8 cellular contexts compared by ENCODE assay signal in genomic region chr19:42897729-42898128, GRCh38. TPM values are rescaled to one million over a fixed set of nuclear protein-coding genes. Genes with fewer than 3 reads are reported as not detected.
"Had no signal": no experiment of that assay in that cellular context is flagged by ENCODE, and none has a peak within 500 bp of the region (broad histone marks: within the 10 kb centered on the region; RNA-seq: fewer than 3 reads in every experiment).

No MANE protein-coding gene starts in this region.

RNA-seq across cellular contexts. Expression of gene PSG1, which starts 18.2 kb away (rescaled TPM):
- total RNA-seq: activated CD8-positive, alpha-beta T cell treated with anti-CD3 and anti-CD28 coated beads, Interleukin-2, amount 10 ng/mL, durations not matched to agents 7 days and 5 days; activated naive CD8-positive, alpha-beta T cell treated with anti-CD3 and anti-CD28 coated beads, Interleukin-2, amount 10 ng/mL, durations not matched to agents 7 days and 5 days; adrenal gland; aorta; breast epithelium; Right ventricle myocardium superior; SJCRH30 had no signal
- polyA plus RNA-seq: adrenal gland, aorta had no signal

RNA-seq across cellular contexts. Expression of gene PSG6, which starts 20.0 kb away (rescaled TPM):
- total RNA-seq: activated CD8-positive, alpha-beta T cell treated with anti-CD3 and anti-CD28 coated beads, Interleukin-2, amount 10 ng/mL, durations not matched to agents 7 days and 5 days; activated naive CD8-positive, alpha-beta T cell treated with anti-CD3 and anti-CD28 coated beads, Interleukin-2, amount 10 ng/mL, durations not matched to agents 7 days and 5 days; adrenal gland; aorta; breast epithelium; Right ventricle myocardium superior; RPMI7951; SJCRH30 had no signal
- polyA plus RNA-seq: adrenal gland, aorta had no signal

RNA-seq across cellular contexts. Expression of gene PSG7, which starts 39.3 kb away (rescaled TPM):
- total RNA-seq: activated CD8-positive, alpha-beta T cell treated with anti-CD3 and anti-CD28 coated beads, Interleukin-2, amount 10 ng/mL, durations not matched to agents 7 days and 5 days; activated naive CD8-positive, alpha-beta T cell treated with anti-CD3 and anti-CD28 coated beads, Interleukin-2, amount 10 ng/mL, durations not matched to agents 7 days and 5 days; adrenal gland; aorta; breast epithelium; Right ventricle myocardium superior; RPMI7951; SJCRH30 had no signal
- polyA plus RNA-seq: adrenal gland, aorta had no signal
